8 cellular contexts compared by ENCODE assay signal in the genomic region with DNA sequence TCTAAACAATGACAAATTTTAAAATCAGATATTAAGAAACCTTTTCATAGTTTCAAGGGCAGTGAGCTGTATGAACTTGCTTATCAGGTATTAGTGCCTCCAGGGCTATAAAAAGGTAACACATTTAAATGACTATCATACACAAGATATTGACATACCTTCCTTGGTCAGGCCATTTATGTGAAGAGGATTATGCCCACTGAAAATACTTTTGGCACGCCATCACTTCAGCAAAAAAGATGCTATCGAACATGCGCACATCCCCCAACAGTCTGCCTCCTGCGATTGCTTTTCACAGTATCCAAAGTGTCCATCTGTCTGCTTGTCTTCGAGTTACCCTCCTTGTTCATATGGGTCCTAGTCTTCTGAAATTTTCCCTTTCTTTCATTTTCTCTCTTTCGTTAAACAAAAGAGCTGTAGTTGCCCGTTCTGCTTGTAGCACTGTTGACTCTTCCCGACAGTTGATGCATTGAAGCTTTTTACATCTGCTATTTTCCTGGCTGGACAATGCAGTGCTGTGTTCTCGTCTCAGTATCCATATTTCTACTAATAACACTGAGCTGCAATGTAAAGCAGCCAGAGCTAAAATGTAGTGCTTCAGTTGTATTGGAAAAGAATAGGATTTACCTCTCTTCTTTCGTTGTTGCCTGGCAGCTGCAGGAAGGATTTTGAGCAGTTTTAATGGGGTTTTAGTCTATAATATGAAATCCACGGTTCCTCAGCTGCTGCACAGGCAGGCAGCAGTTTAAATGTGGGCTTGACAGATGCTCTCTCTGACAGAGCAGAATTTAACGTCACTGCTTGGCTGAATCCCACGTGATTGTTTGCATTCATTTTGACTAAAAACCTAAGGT. TPM values are rescaled to one million over a fixed set of nuclear protein-coding genes. Genes with fewer than 3 reads are reported as not detected.
DNase-seq lines count a peak whose midpoint lies in the region; ATAC-seq and TF ChIP-seq lines count a peak whose summit lies in the region.

A gene with protein sequence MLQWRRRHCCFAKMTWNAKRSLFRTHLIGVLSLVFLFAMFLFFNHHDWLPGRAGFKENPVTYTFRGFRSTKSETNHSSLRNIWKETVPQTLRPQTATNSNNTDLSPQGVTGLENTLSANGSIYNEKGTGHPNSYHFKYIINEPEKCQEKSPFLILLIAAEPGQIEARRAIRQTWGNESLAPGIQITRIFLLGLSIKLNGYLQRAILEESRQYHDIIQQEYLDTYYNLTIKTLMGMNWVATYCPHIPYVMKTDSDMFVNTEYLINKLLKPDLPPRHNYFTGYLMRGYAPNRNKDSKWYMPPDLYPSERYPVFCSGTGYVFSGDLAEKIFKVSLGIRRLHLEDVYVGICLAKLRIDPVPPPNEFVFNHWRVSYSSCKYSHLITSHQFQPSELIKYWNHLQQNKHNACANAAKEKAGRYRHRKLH (minus strand): TSS at position 753 of the 854 bp plus-strand sequence. CDS start 5,051 bp downstream, outside the sequence.

- no peaks in the 10 kb centered on the region for H3K9me3 ChIP-seq in A673 (ENCODE audit: low read depth, low read length, poor library complexity, severe bottlenecking)
- H3K9me3 ChIP-seq in H9 (ENCODE audit: control insufficient read depth, low read depth, low read length), result peaks cover 5% of the 10 kb centered on the region
- H3K9me3 ChIP-seq in Panc1 (ENCODE audit: control insufficient read depth, insufficient read depth, low read depth, low read length), result no peaks in the 10 kb centered on the region
- H3K9me3 ChIP-seq in colonic mucosa, result no peaks in the 10 kb centered on the region

- peaks cover 69% of the 10 kb centered on the region for H3K4me1 ChIP-seq in A673 (ENCODE audit: insufficient read depth, low read length, poor library complexity, severe bottlenecking)
- no peaks in the 10 kb centered on the region for H3K4me1 ChIP-seq in H9 (ENCODE audit: insufficient read depth, low read length)
- H3K4me1 ChIP-seq in Panc1 (ENCODE audit: control insufficient read depth, insufficient read depth, low read length), result peaks cover 20% of the 10 kb centered on the region
- H3K4me1 ChIP-seq in colonic mucosa, result peaks cover 15% of the 10 kb centered on the region

- H2BK15ac ChIP-seq in H9 (ENCODE audit: low read depth, low read length), result no peak within 1 kb of the TSS

- BruUV-seq in A673 (replicated peaks; lab: Mats Ljungman, UMichigan) (no TSS peak), Panc1 (replicated peaks; lab: Mats Ljungman, UMichigan) (no TSS peak)

- H3K27ac ChIP-seq in A673 (ENCODE audit: low read depth, low read length, poor library complexity, severe bottlenecking) (peak within 1 kb of the TSS; percentile 48), H9 (ENCODE audit: insufficient read length, low read depth, low read length) (no peak within 1 kb of the TSS), Panc1 (ENCODE audit: low read length) (peak within 1 kb of the TSS; percentile 57), colonic mucosa (peak within 1 kb of the TSS; percentile 48), temporal lobe (ENCODE audit: low read depth, low read length) (peak within 1 kb of the TSS; percentile 89)

- H4K20me1 ChIP-seq in H9 (ENCODE audit: control insufficient read depth, insufficient read depth, insufficient read length), result no peaks in the 10 kb centered on the region

- no CpG with 5 or more reads among the region's 13 CpGs for WGBS in H9 (ENCODE audit: extremely low coverage, insufficient read length, low lambda C conversion rate)

- H3K27me3 Mint-ChIP-seq in H9 (ENCODE audit: low read depth), result no peaks in the 10 kb centered on the region

- H3K23me2 ChIP-seq in H9 (ENCODE audit: insufficient read length, low read depth, low read length, poor library complexity, severe bottlenecking), result no peaks in the 10 kb centered on the region

- H3K4ac ChIP-seq in H9 (ENCODE audit: low read depth, low read length), result no peak within 1 kb of the TSS

- no peak for TF ChIP-seq CTCF in A673 (conservative IDR thresholded peaks at IDR 0.05; ENCODE audit: low read depth, low read length)
- no peak for TF ChIP-seq CTCF in H9 (conservative IDR thresholded peaks at IDR 0.05)
- no peak for TF ChIP-seq CTCF in Panc1 (IDR thresholded peaks at IDR 0.05)
- TF ChIP-seq CTCF in colonic mucosa (IDR thresholded peaks at IDR 0.05), result no peak

- no peak within 1 kb of the TSS for H2BK12ac ChIP-seq in H9 (ENCODE audit: insufficient read length, low read depth, low read length)

- H3K79me2 ChIP-seq in H9 (ENCODE audit: insufficient read depth, low read length), result peaks cover 2% of the 10 kb centered on the region; the same call in 1 of the 2 replicates

- peak; percentile 66; the same call in 1 of the 2 replicates for ATAC-seq in Panc1
- ATAC-seq in HG02973 (IDR thresholded peaks at IDR 0.05; ENCODE audit: unreplicated experiment), result no peak
- ATAC-seq in GM21381 (IDR thresholded peaks at IDR 0.05; ENCODE audit: unreplicated experiment), result no peak

- POLR2A ChIA-PET in A673 (lab: Charles Lee; ENCODE audit: low non-redundant PET) (no interaction called here), Panc1 (lab: Charles Lee) (interaction anchor here (0.6 kb wide), 1 partner anchor 322 kb away, joined by 4 read pairs; no protein-coding TSS in a partner anchor)

- H3K36me3 Mint-ChIP-seq in H9 (ENCODE audit: insufficient read depth in 1 of 3, low read depth in 3 of 3), result peaks cover 5 to 7% (median 7%) of the 10 kb centered on the region in 3 experiments

- H2AFZ ChIP-seq in H9 (ENCODE audit: low read length), result no peak within 1 kb of the TSS

- peaks cover 2 to 7% of the 10 kb centered on the region in 2 experiments; a peak in 3 of 5 replicates for H3K9me3 Mint-ChIP-seq in H9

- no peak within 1 kb of the TSS for H4K91ac ChIP-seq in H9 (ENCODE audit: insufficient read length, low read depth, low read length)

- no peak within 1 kb of the TSS for H3K14ac ChIP-seq in H9 (ENCODE audit: insufficient read depth, low read length)

- no peak within 1 kb of the TSS for H3K18ac ChIP-seq in H9 (ENCODE audit: insufficient read length, low read depth, low read length)

- no peak within 1 kb of the TSS for H2AK5ac ChIP-seq in H9 (ENCODE audit: insufficient read length, low read length)

- H2BK20ac ChIP-seq in H9 (ENCODE audit: low read depth, low read length, poor library complexity, severe bottlenecking), result no peak within 1 kb of the TSS

- H3K4me1 Mint-ChIP-seq in H9, result peaks cover 13 to 21% of the 10 kb centered on the region in 2 experiments

- no peak within 1 kb of the TSS for H4K8ac ChIP-seq in H9 (replicated peaks; ENCODE audit: insufficient read length, low read depth, low read length)

- H3K4me3 Mint-ChIP-seq in H9, result no peak within 1 kb of the TSS

- H3K4me2 ChIP-seq in H9 (ENCODE audit: insufficient read depth, insufficient read length, low read length), result no peak within 1 kb of the TSS

- H3K36me3 ChIP-seq in A673 (ENCODE audit: insufficient read depth, low read length, poor library complexity, severe bottlenecking) (no peaks in the 10 kb centered on the region), Panc1 (ENCODE audit: control insufficient read depth, insufficient read depth, low read length) (no peaks in the 10 kb centered on the region; the same call in 1 of the 2 replicates), colonic mucosa (no peaks in the 10 kb centered on the region)

- peak; percentile 62 for DNase-seq in A673 (ENCODE audit: low spot score)
- no peak for DNase-seq in H9
- DNase-seq in Panc1 (ENCODE audit: low read depth, low spot score), result no peak
- peak; percentile 65 for DNase-seq in colonic mucosa
- peak; percentile 37 to 56 for DNase-seq in lung microvascular endothelial cell (ENCODE audit: low read depth in 2 of 2)

- H3T11ph ChIP-seq in H9 (ENCODE audit: low read length), result no peak within 1 kb of the TSS

- H2BK5ac ChIP-seq in H9 (ENCODE audit: insufficient read length, low read length), result no peak within 1 kb of the TSS

- H3K23ac ChIP-seq in H9 (ENCODE audit: insufficient read length, low read depth, low read length), result no peak within 1 kb of the TSS

- CTCF ChIA-PET in A673 (lab: Charles Lee), result no interaction called here
- CTCF ChIA-PET in Panc1 (lab: Charles Lee), result no interaction called here

- peak within 1 kb of the TSS in 2 of 3 experiments; percentile 56 to 58; a peak in 3 of 7 replicates for H3K27ac Mint-ChIP-seq in H9

- peaks cover 2% of the 10 kb centered on the region for H3K79me1 ChIP-seq in H9 (ENCODE audit: insufficient read depth, low read depth, low read length, poor library complexity, severe bottlenecking)

- no peaks in the 10 kb centered on the region for H3K27me3 ChIP-seq in A673 (replicated peaks; ENCODE audit: insufficient read depth, low read depth, low read length, poor library complexity)
- H3K27me3 ChIP-seq in H9 (ENCODE audit: insufficient read depth, low read length), result no peaks in the 10 kb centered on the region
- H3K27me3 ChIP-seq in Panc1 (ENCODE audit: control insufficient read depth, insufficient read depth, low read length), result no peaks in the 10 kb centered on the region
- no peaks in the 10 kb centered on the region for H3K27me3 ChIP-seq in colonic mucosa

- H2BK120ac ChIP-seq in H9 (ENCODE audit: low read depth, low read length, poor library complexity, severe bottlenecking), result no peak within 1 kb of the TSS

- no peak within 1 kb of the TSS for H4K5ac ChIP-seq in H9 (ENCODE audit: insufficient read length, low read depth, low read length)

- in situ Hi-C loops in Panc1 (cut with HindIII; ENCODE audit: low pct_unique_long_range_greater_than_20kb, low sequenced_read_pairs), result no loop called here

- H3K9ac ChIP-seq in H9 (ENCODE audit: extremely low read depth, insufficient read length, low read length), result no peak within 1 kb of the TSS
- H3K9ac ChIP-seq in colonic mucosa (ENCODE audit: low read depth in 2 of 2, low read length in 2 of 2), result peak within 1 kb of the TSS in 1 of 2 donors; percentile 27

- peak within 1 kb of the TSS; percentile 21 for H3K4me3 ChIP-seq in A673 (ENCODE audit: low read depth, low read length, poor library complexity, severe bottlenecking)
- H3K4me3 ChIP-seq in Panc1 (ENCODE audit: low read depth in 2 of 2, low read length in 2 of 2), result peak within 1 kb of the TSS in 1 of 2 experiments; percentile 17; a peak in 1 of 4 replicates
- peak within 1 kb of the TSS; percentile 16 for H3K4me3 ChIP-seq in colonic mucosa

- no peak within 1 kb of the TSS for H3K56ac ChIP-seq in H9 (ENCODE audit: insufficient read length, low read depth, low read length)

- intact Hi-C loops in A673 (cut with micrococcal nuclease; ENCODE audit: unreplicated experiment), result loop anchor here (10.0 kb wide), 2 partner anchors 219 to 1109 kb away; no protein-coding TSS in a partner anchor
- intact Hi-C loops in Panc1 (cut with micrococcal nuclease; ENCODE audit: unreplicated experiment), result no loop called here
- intact Hi-C loops in colonic mucosa (cut with DNase I), result loop anchor here (10.0 kb wide), 2 partner anchors 149 to 1109 kb away; no protein-coding TSS in a partner anchor

RNA-seq across cellular contexts. Expression of the gene that starts here (rescaled TPM):
- total RNA-seq in A673 (2021) (0.24 and 0.39 TPM in 2 replicates), H9 (2021) (not detected in 2 replicates), Panc1 (2021; ENCODE audit: unreplicated experiment) (0.08 TPM), colonic mucosa (under 1 TPM; 0.57 to 0.80 TPM), lung microvascular endothelial cell (3.7 and 5.0 TPM in 2 replicates), temporal lobe (71.5 TPM)
- not detected for polyA plus RNA-seq in Panc1 (2012; ENCODE audit: insufficient read length)

Comparison
In these comparisons a context has a peak if more than half of its experiments do, and no peak if none do; other contexts are left out.
1. RNA of the gene that starts here (total RNA-seq): 71.5 TPM in temporal lobe (single experiment); 3.7 to 5.0 TPM in lung microvascular endothelial cell, 0.57 to 0.80 TPM in colonic mucosa, 0.24 to 0.39 TPM in A673, 0.08 TPM in Panc1 (single experiment) and not detected in H9; every median in the first group is over 10 times any median in the second.
2. Peak in DNase-seq, H3K4me3 ChIP-seq and H3K27ac ChIP-seq in A673; RNA of the gene not detected or under 1 TPM.
3. Peak in ATAC-seq and H3K27ac ChIP-seq in Panc1; RNA of the gene not detected or under 1 TPM.
4. Peak in DNase-seq, H3K4me3 ChIP-seq and H3K27ac ChIP-seq in colonic mucosa; RNA of the gene not detected or under 1 TPM.
5. DNase-seq: peak in lung microvascular endothelial cell (2 of 2); none in H9 (single experiment) and Panc1 (single experiment).